Comparison of ENCODE assay signal across 22 cellular contexts in genomic region chr16:16016388-16016964, GRCh38.
DNase-seq lines count a peak whose midpoint lies in the region; ATAC-seq and TF ChIP-seq lines count a peak whose summit lies in the region.
"Had no signal": no experiment of that assay in that cellular context is flagged by ENCODE, and none has a peak within 500 bp of the region (broad histone marks: within the 10 kb centered on the region; RNA-seq: fewer than 3 reads in every experiment).

No MANE protein-coding gene starts in this region.

- H3K27ac Mint-ChIP-seq in activated naive CD8-positive, alpha-beta T cell treated with anti-CD3 and anti-CD28 coated beads, Interleukin-2, amount 50 U/mL, for 24 hours = peak overlapping the region; percentile 35
- H3K27ac Mint-ChIP-seq in activated naive CD8-positive, alpha-beta T cell treated with anti-CD3 and anti-CD28 coated beads for 36 hours = no peak overlapping the region
- H3K27ac Mint-ChIP-seq in stimulated activated naive CD8-positive, alpha-beta T cell treated with anti-CD3 and anti-CD28 coated beads, Interleukin-15, Interleukin-2, amounts not matched to agents 100 ng/mL and 50 ng/mL, for 24 hours = peak overlapping the region; percentile 76
- H3K27ac Mint-ChIP-seq: activated CD8-positive, alpha-beta memory T cell treated with anti-CD3 and anti-CD28 coated beads, Interleukin-2, amount 10 ng/mL, durations not matched to agents 7 days and 5 days had no signal

- DNase-seq in activated naive CD8-positive, alpha-beta T cell treated with anti-CD3 and anti-CD28 coated beads, Interleukin-2, amount 50 U/mL, for 24 hours = no peak
- DNase-seq in activated naive CD8-positive, alpha-beta T cell treated with anti-CD3 and anti-CD28 coated beads for 36 hours = no peak
- DNase-seq in Panc1 (ENCODE audit: low read depth, low spot score) (no peak), esophagus squamous epithelium (lab: John Stamatoyannopoulos, UW) (no peak), lower leg skin (ENCODE audit: low spot score in 2 of 2) (no peak)
- DNase-seq: activated CD8-positive, alpha-beta memory T cell treated with anti-CD3 and anti-CD28 coated beads, Interleukin-2, amount 10 ng/mL, durations not matched to agents 7 days and 5 days; activated gamma-delta T cell treated with Interleukin-2 at 50 U/mL for 16 hours; central memory CD4-positive, alpha-beta T cell; COR-L47; DMS79 treated with DMSO at 0.1 percent for 48 hours; erythroblast; gastrocnemius medialis; GOT3; NCI-H1930; NCI-H226; NCI-H774; right cardiac atrium; upper lobe of right lung; WERI-Rb-1 had no signal

- H3K4me3 Mint-ChIP-seq in activated naive CD8-positive, alpha-beta T cell treated with anti-CD3 and anti-CD28 coated beads, Interleukin-2, amount 50 U/mL, for 24 hours = no peak overlapping the region
- no peak overlapping the region for H3K4me3 Mint-ChIP-seq in activated naive CD8-positive, alpha-beta T cell treated with anti-CD3 and anti-CD28 coated beads for 36 hours
- H3K4me3 Mint-ChIP-seq in stimulated activated naive CD8-positive, alpha-beta T cell treated with anti-CD3 and anti-CD28 coated beads, Interleukin-15, Interleukin-2, amounts not matched to agents 100 ng/mL and 50 ng/mL, for 24 hours = no peak overlapping the region
- H3K4me3 Mint-ChIP-seq: activated CD8-positive, alpha-beta memory T cell treated with anti-CD3 and anti-CD28 coated beads, Interleukin-2, amount 10 ng/mL, durations not matched to agents 7 days and 5 days had no signal

- H3K27me3 ChIP-seq in Panc1 (ENCODE audit: control insufficient read depth, insufficient read depth, low read length) (no peaks in the 10 kb centered on the region), esophagus squamous epithelium (no peaks in the 10 kb centered on the region)
- H3K27me3 ChIP-seq: ascending aorta, gastrocnemius medialis, upper lobe of right lung had no signal

- H3K4me1 ChIP-seq in Panc1 (ENCODE audit: control insufficient read depth, insufficient read depth, low read length) (peaks cover 42% of the 10 kb centered on the region), esophagus squamous epithelium (peaks cover 3 to 55% (median 22%) of the 10 kb centered on the region in 3 donors)

- H3K36me3 Mint-ChIP-seq in activated naive CD8-positive, alpha-beta T cell treated with anti-CD3 and anti-CD28 coated beads, Interleukin-2, amount 50 U/mL, for 24 hours (ENCODE audit: low read depth) = peaks cover 59% of the 10 kb centered on the region
- peaks cover 38% of the 10 kb centered on the region for H3K36me3 Mint-ChIP-seq in activated naive CD8-positive, alpha-beta T cell treated with anti-CD3 and anti-CD28 coated beads for 36 hours
- peaks cover 76% of the 10 kb centered on the region for H3K36me3 Mint-ChIP-seq in stimulated activated naive CD8-positive, alpha-beta T cell treated with anti-CD3 and anti-CD28 coated beads, Interleukin-15, Interleukin-2, amounts not matched to agents 100 ng/mL and 50 ng/mL, for 24 hours (ENCODE audit: low read depth)

- no TSS peak for BruUV-seq in Panc1 (replicated peaks; lab: Mats Ljungman, UMichigan)

- CTCF ChIA-PET in Panc1 (lab: Charles Lee) = interaction anchor here (0.6 kb wide), 1 partner anchor 112 kb away, joined by 7 read pairs; no protein-coding TSS in a partner anchor

- POLR2A ChIA-PET in Panc1 (lab: Charles Lee) = no interaction called here

- no peak overlapping the region for H3K4me3 ChIP-seq in Panc1 (ENCODE audit: low read depth in 2 of 2, low read length in 2 of 2)
- no peak overlapping the region for H3K4me3 ChIP-seq in esophagus squamous epithelium
- H3K4me3 ChIP-seq in lower leg skin (ENCODE audit: low read depth, poor library complexity, severe bottlenecking) = no peak overlapping the region
- H3K4me3 ChIP-seq: ascending aorta, gastrocnemius medialis, upper lobe of right lung had no signal

- H3K27me3 Mint-ChIP-seq in activated naive CD8-positive, alpha-beta T cell treated with anti-CD3 and anti-CD28 coated beads, Interleukin-2, amount 50 U/mL, for 24 hours = no peaks in the 10 kb centered on the region
- H3K27me3 Mint-ChIP-seq in activated naive CD8-positive, alpha-beta T cell treated with anti-CD3 and anti-CD28 coated beads for 36 hours = no peaks in the 10 kb centered on the region
- H3K27me3 Mint-ChIP-seq in stimulated activated naive CD8-positive, alpha-beta T cell treated with anti-CD3 and anti-CD28 coated beads, Interleukin-15, Interleukin-2, amounts not matched to agents 100 ng/mL and 50 ng/mL, for 24 hours = no peaks in the 10 kb centered on the region
- H3K27me3 Mint-ChIP-seq: activated CD8-positive, alpha-beta memory T cell treated with anti-CD3 and anti-CD28 coated beads, Interleukin-2, amount 10 ng/mL, durations not matched to agents 7 days and 5 days had no signal

- H3K9me3 Mint-ChIP-seq in activated naive CD8-positive, alpha-beta T cell treated with anti-CD3 and anti-CD28 coated beads, Interleukin-2, amount 50 U/mL, for 24 hours = no peaks in the 10 kb centered on the region
- no peaks in the 10 kb centered on the region for H3K9me3 Mint-ChIP-seq in activated naive CD8-positive, alpha-beta T cell treated with anti-CD3 and anti-CD28 coated beads for 36 hours
- no peaks in the 10 kb centered on the region for H3K9me3 Mint-ChIP-seq in stimulated activated naive CD8-positive, alpha-beta T cell treated with anti-CD3 and anti-CD28 coated beads, Interleukin-15, Interleukin-2, amounts not matched to agents 100 ng/mL and 50 ng/mL, for 24 hours

- H3K36me3 ChIP-seq in Panc1 (ENCODE audit: control insufficient read depth, insufficient read depth, low read length) (no peaks in the 10 kb centered on the region), esophagus squamous epithelium (peaks cover 2 to 98% (median 7%) of the 10 kb centered on the region in 3 donors)

- no peak for TF ChIP-seq POLR2A in esophagus squamous epithelium (IDR thresholded peaks at IDR 0.05)
- TF ChIP-seq POLR2A in lower leg skin (IDR thresholded peaks at IDR 0.05) = no peak

- WGBS in esophagus squamous epithelium, 2 donors = 83 to 90% methylated on average over 11 of the region's 11 CpGs
- WGBS in lower leg skin, 2 donors = 94 to 96% methylated on average over 11 of the region's 11 CpGs

- intact Hi-C loops in Panc1 (cut with micrococcal nuclease; ENCODE audit: unreplicated experiment) = no loop called here
- intact Hi-C loops in esophagus squamous epithelium (cut with DNase I) = no loop called here
- intact Hi-C loops in lower leg skin (cut with DNase I; ENCODE audit: low total_unique reads) = no loop called here

- in situ Hi-C loops in Panc1 (cut with HindIII; ENCODE audit: low pct_unique_long_range_greater_than_20kb, low sequenced_read_pairs) = no loop called here

- peaks cover 22% of the 10 kb centered on the region for H3K4me1 Mint-ChIP-seq in activated naive CD8-positive, alpha-beta T cell treated with anti-CD3 and anti-CD28 coated beads, Interleukin-2, amount 50 U/mL, for 24 hours
- H3K4me1 Mint-ChIP-seq in activated naive CD8-positive, alpha-beta T cell treated with anti-CD3 and anti-CD28 coated beads for 36 hours = peaks cover 12% of the 10 kb centered on the region
- peaks cover 22% of the 10 kb centered on the region for H3K4me1 Mint-ChIP-seq in stimulated activated naive CD8-positive, alpha-beta T cell treated with anti-CD3 and anti-CD28 coated beads, Interleukin-15, Interleukin-2, amounts not matched to agents 100 ng/mL and 50 ng/mL, for 24 hours (ENCODE audit: low read depth)

- ATAC-seq in activated naive CD8-positive, alpha-beta T cell treated with anti-CD3 and anti-CD28 coated beads, Interleukin-2, amount 50 U/mL, for 24 hours = peak; percentile 41
- ATAC-seq in Panc1 (no peak), HG02642 (IDR thresholded peaks at IDR 0.05; ENCODE audit: poor library complexity, unreplicated experiment) (no peak)
- ATAC-seq: activated CD8-positive, alpha-beta memory T cell treated with anti-CD3 and anti-CD28 coated beads, Interleukin-2, amount 10 ng/mL, durations not matched to agents 7 days and 5 days; gastrocnemius medialis; right cardiac atrium; upper lobe of right lung had no signal

- H3K9me3 ChIP-seq in Panc1 (ENCODE audit: control insufficient read depth, insufficient read depth, low read depth, low read length) (no peaks in the 10 kb centered on the region), esophagus squamous epithelium (no peaks in the 10 kb centered on the region)
- H3K9me3 ChIP-seq: ascending aorta, gastrocnemius medialis, upper lobe of right lung had no signal

- TF ChIP-seq CTCF in Panc1 (IDR thresholded peaks at IDR 0.05) (no peak), esophagus squamous epithelium (IDR thresholded peaks at IDR 0.05) (no peak), lower leg skin (IDR thresholded peaks at IDR 0.05) (no peak)

- H3K27ac ChIP-seq in Panc1 (ENCODE audit: low read length) = peak overlapping the region; percentile 75
- H3K27ac ChIP-seq in esophagus squamous epithelium = peak overlapping the region in 3 of 4 donors; percentile 37 to 80 (median 60)
- H3K27ac ChIP-seq: upper lobe of right lung, WERI-Rb-1 had no signal
